Comparison of ENCODE assay signal across 16 cellular contexts in the genomic region with DNA sequence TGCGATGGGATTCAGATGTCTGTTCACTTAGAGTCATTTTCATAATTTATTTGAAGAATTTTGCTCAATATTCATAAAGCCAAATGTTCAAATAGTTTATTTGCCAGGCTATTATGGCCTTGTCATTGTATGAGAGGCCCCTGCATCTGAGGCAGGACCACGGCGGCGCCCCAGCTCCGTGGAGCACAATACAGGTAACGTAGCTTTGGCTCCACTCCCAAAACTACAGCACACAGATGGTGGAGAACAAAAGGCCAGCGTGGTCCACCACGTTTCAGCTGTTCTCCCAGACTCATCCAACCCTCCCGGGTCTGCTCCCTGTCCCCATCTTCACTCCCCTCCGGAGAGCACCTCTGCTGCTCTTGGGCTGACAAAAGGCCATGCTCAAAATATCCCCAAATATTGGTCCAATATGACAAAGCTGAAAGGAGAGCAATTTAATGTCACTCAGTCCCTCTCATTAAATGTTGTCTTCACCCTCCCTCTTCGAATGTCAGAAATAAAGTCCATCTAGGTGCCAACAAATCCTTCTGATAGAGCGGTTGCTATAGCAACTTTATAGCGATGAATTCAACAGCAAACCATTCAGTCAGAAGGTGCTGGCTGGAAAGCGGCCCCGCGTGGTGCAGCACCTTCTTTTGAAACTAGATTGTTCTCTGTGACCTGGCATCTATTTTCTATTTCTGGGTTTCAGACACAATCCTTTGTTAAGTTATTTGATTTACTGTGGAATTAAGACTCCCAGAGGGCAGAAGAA.
A peak's percentile ranks its signal among the peaks of the same experiment; 100 is the strongest.
DNase-seq lines count a peak whose midpoint lies in the region; ATAC-seq and TF ChIP-seq lines count a peak whose summit lies in the region.
"Had no signal": no experiment of that assay in that cellular context is flagged by ENCODE, and none has a peak within 500 bp of the region (broad histone marks: within the 10 kb centered on the region; RNA-seq: fewer than 3 reads in every experiment).

No MANE protein-coding gene starts in this region.

- no peak overlapping the region for H2AK5ac ChIP-seq in mesendoderm (ENCODE audit: low read length)

- in situ Hi-C loops in transverse colon (cut with MboI; ENCODE audit: low pct_ligation_motif_present in 1 of 4, low pct_unique_long_range_greater_than_20kb in 1 of 4, low sequenced_read_pairs in 3 of 4) = no loop called here

- no peak overlapping the region for H3K18ac ChIP-seq in mesendoderm (ENCODE audit: low read length)

- H3K9ac ChIP-seq in mesendoderm (ENCODE audit: low read length) = no peak overlapping the region

- no peak overlapping the region for H2BK5ac ChIP-seq in mesendoderm (ENCODE audit: low read length)

- no peak for TF ChIP-seq POLR2A in transverse colon (IDR thresholded peaks at IDR 0.05)

- H4K5ac ChIP-seq in mesendoderm (ENCODE audit: low read length) = no peak overlapping the region

- no peak for ATAC-seq in GM21528 (IDR thresholded peaks at IDR 0.05; ENCODE audit: low FRiP score, unreplicated experiment)
- no peak for ATAC-seq in HG02840 (IDR thresholded peaks at IDR 0.05; ENCODE audit: low FRiP score, unreplicated experiment)
- ATAC-seq: left cardiac atrium had no signal

- H3K4ac ChIP-seq in mesendoderm (ENCODE audit: low read depth, low read length) = no peak overlapping the region

- no CpG with 5 or more reads among the region's 16 CpGs for WGBS in mesendoderm (ENCODE audit: extremely low coverage, insufficient coverage, low lambda C conversion rate)
- WGBS in transverse colon (ENCODE audit: low coverage in 1 of 2), 2 donors = 90 to 91% methylated on average over 7 to 16 of the region's 16 CpGs

- H3K79me2 ChIP-seq in mesendoderm (ENCODE audit: control insufficient read depth, insufficient read depth, low read length) = no peaks in the 10 kb centered on the region

- H3K27me3 ChIP-seq in mesendoderm (ENCODE audit: insufficient read depth, low read length, poor library complexity) = no peaks in the 10 kb centered on the region
- H3K27me3 ChIP-seq in transverse colon = no peaks in the 10 kb centered on the region
- H3K27me3 ChIP-seq: sigmoid colon had no signal

- H3K23ac ChIP-seq in mesendoderm (ENCODE audit: low read length) = no peak overlapping the region

- DNase-seq in DMS153 treated with DMSO at 0.1 percent for 48 hours (lab: John Stamatoyannopoulos, UW; ENCODE audit: unreplicated experiment) = peak; percentile 86
- DNase-seq in NCI-H1694 treated with DMSO at 0.1 percent for 48 hours (lab: John Stamatoyannopoulos, UW) = peak; percentile 84
- DNase-seq in NCI-H69 (lab: John Stamatoyannopoulos, UW) = peak; percentile 100
- DNase-seq in mesendoderm = peak; percentile 16
- DNase-seq in activated CD4-positive, alpha-beta T cell treated with anti-CD3 and anti-CD28 coated beads, Interleukin-2, amount 50 U/mL, for 4 hours = no peak
- DNase-seq in transverse colon = no peak
- DNase-seq: HCEC 1CT; left cardiac atrium; midbrain; NCI-H82; occipital lobe; sigmoid colon; stimulated activated CD4-positive, alpha-beta T cell treated with anti-CD3 and anti-CD28 coated beads, Interleukin-2, amount 100 ng/mL, for 24 hours; SW 1271 had no signal

- no peak for TF ChIP-seq EP300 in transverse colon (IDR thresholded peaks at IDR 0.05; ENCODE audit: low read depth)

- TF ChIP-seq CTCF in transverse colon (IDR thresholded peaks at IDR 0.05) = no peak

- H3K4me3 ChIP-seq in mesendoderm (ENCODE audit: low read length) = no peak overlapping the region
- no peak overlapping the region for H3K4me3 ChIP-seq in transverse colon
- H3K4me3 ChIP-seq: sigmoid colon had no signal

- H3K4me1 ChIP-seq in mesendoderm (ENCODE audit: control insufficient read depth, low read depth, low read length) (peaks cover 6% of the 10 kb centered on the region), transverse colon (peaks cover 0 to 8% (median 4%) of the 10 kb centered on the region in 4 donors)

- H3K27ac ChIP-seq in mesendoderm (ENCODE audit: low read depth, low read length) = no peak overlapping the region
- H3K27ac ChIP-seq in transverse colon = no peak overlapping the region
- H3K27ac ChIP-seq: sigmoid colon had no signal

- H3K9me3 ChIP-seq in transverse colon = no peaks in the 10 kb centered on the region
- H3K9me3 ChIP-seq: sigmoid colon had no signal

- H3K56ac ChIP-seq in mesendoderm (ENCODE audit: low read length) = no peak overlapping the region

- H2BK120ac ChIP-seq in mesendoderm (ENCODE audit: low read depth, low read length) = no peak overlapping the region

- no peak overlapping the region for H3K4me2 ChIP-seq in mesendoderm (ENCODE audit: low read length)

- no peak overlapping the region for H4K8ac ChIP-seq in mesendoderm (ENCODE audit: low read depth, low read length)

- H2BK15ac ChIP-seq in mesendoderm (replicated peaks; ENCODE audit: low read depth) = no peak overlapping the region

- no peaks in the 10 kb centered on the region for H3K36me3 ChIP-seq in mesendoderm (ENCODE audit: control insufficient read depth, insufficient read depth, low read length)
- H3K36me3 ChIP-seq in transverse colon = no peaks in the 10 kb centered on the region
- H3K36me3 ChIP-seq: sigmoid colon had no signal

- no peaks in the 10 kb centered on the region for H3K79me1 ChIP-seq in mesendoderm (ENCODE audit: low read length)

- intact Hi-C loops in transverse colon (cut with DNase I; ENCODE audit: low total_unique reads) = no loop called here

Comparison
In these comparisons a context has a peak if more than half of its experiments do, and no peak if none do; other contexts are left out.
1. DNase-seq: peak in DMS153 treated with DMSO at 0.1 percent for 48 hours (single experiment), NCI-H1694 treated with DMSO at 0.1 percent for 48 hours (single experiment), NCI-H69 (single experiment) and mesendoderm (single experiment); none in activated CD4-positive, alpha-beta T cell treated with anti-CD3 and anti-CD28 coated beads, Interleukin-2, amount 50 U/mL, for 4 hours (0 of 2) and transverse colon (single experiment).